ENCODE assay signal across 20 cellular contexts in genomic region chr3:64667138-64667537, GRCh38. TPM values are rescaled to one million over a fixed set of nuclear protein-coding genes. Genes with fewer than 3 reads are reported as not detected.
DNase-seq lines count a peak whose midpoint lies in the region; ATAC-seq and TF ChIP-seq lines count a peak whose summit lies in the region.
"Had no signal": no experiment of that assay in that cellular context is flagged by ENCODE, and none has a peak within 500 bp of the region (broad histone marks: within the 10 kb centered on the region; RNA-seq: fewer than 3 reads in every experiment).

No MANE protein-coding gene starts in this region.

- H3K27me3 ChIP-seq in adipocyte (replicated peaks; ENCODE audit: control insufficient read depth, insufficient read depth, low read length): no peaks in the 10 kb centered on the region
- no peaks in the 10 kb centered on the region for H3K27me3 ChIP-seq in rectal smooth muscle tissue (ENCODE audit: control insufficient read depth, insufficient read depth, low read length)

- peaks cover 4% of the 10 kb centered on the region for H3K9me3 ChIP-seq in adipocyte (ENCODE audit: control insufficient read depth, low read length)
- H3K9me3 ChIP-seq in mucosa of descending colon: no peaks in the 10 kb centered on the region

- no peaks in the 10 kb centered on the region for H3K36me3 ChIP-seq in adipocyte (ENCODE audit: control insufficient read depth, insufficient read depth, low read length, severe bottlenecking)
- H3K36me3 ChIP-seq in rectal smooth muscle tissue (ENCODE audit: control insufficient read depth, insufficient read depth, low read length): no peaks in the 10 kb centered on the region
- H3K36me3 ChIP-seq in mucosa of descending colon (ENCODE audit: low read depth): no peaks in the 10 kb centered on the region

- peak overlapping the region; percentile 71 for H3K27ac ChIP-seq in rectal smooth muscle tissue (ENCODE audit: low read depth, low read length)

- DNase-seq in Calu3 (peak; percentile 22), adipocyte (ENCODE audit: low read depth) (peak; percentile 24), fibroblast of pulmonary artery (ENCODE audit: low read depth) (peak; percentile 49), mucosa of descending colon (no peak), NCI-H2081 (lab: John Stamatoyannopoulos, UW) (no peak)
- DNase-seq in activated CD8-positive, alpha-beta memory T cell treated with anti-CD3 and anti-CD28 coated beads for 24 hours: no peak
- no peak for DNase-seq in natural killer cell treated with Interleukin-12 subunit alpha and Interleukin-12 subunit beta and Interleukin-15 and Interleukin-18, amount 100 ng/mL, for 72 hours (ENCODE audit: low spot score)
- DNase-seq: activated CD4-positive, alpha-beta T cell treated with anti-CD3 and anti-CD28 coated beads, Interleukin-2, amount 50 U/mL, for 4 hours; activated T-cell treated with anti-CD3 and anti-CD28 coated beads, Interleukin-2, amount 50 U/mL, for 1 hour; CD4-positive, alpha-beta memory T cell; central memory CD4-positive, alpha-beta T cell; effector memory CD4-positive, alpha-beta T cell; foreskin melanocyte; Karpas-422; natural killer cell; NCI-H1417 treated with DMSO at 0.1 percent for 48 hours; stimulated activated naive CD8-positive, alpha-beta T cell treated with anti-CD3 and anti-CD28 coated beads, Interleukin-15, amount 100 ng/mL, for 72 hours; SW 1271 had no signal

- intact Hi-C loops in Calu3 (cut with micrococcal nuclease; ENCODE audit: unreplicated experiment): loop anchor here (2.0 to 10.0 kb wide), 4 partner anchors 20 to 770 kb away; partner anchors contain the start of gene ADAMTS9
- intact Hi-C loops in mucosa of descending colon (cut with DNase I, micrococcal nuclease): no loop called here

- peaks cover 64% of the 10 kb centered on the region for H3K4me1 Mint-ChIP-seq in Calu3 (ENCODE audit: low read depth, unreplicated experiment)
- H3K4me1 Mint-ChIP-seq in natural killer cell treated with Interleukin-12 subunit alpha and Interleukin-12 subunit beta and Interleukin-15 and Interleukin-18, amount 100 ng/mL, for 72 hours (ENCODE audit: low read depth in 2 of 2): no peaks in the 10 kb centered on the region
- H3K4me1 Mint-ChIP-seq: CD4-positive, alpha-beta memory T cell; natural killer cell; stimulated activated naive CD8-positive, alpha-beta T cell treated with anti-CD3 and anti-CD28 coated beads, Interleukin-15, amount 100 ng/mL, for 72 hours had no signal

- peak overlapping the region; percentile 92 for H3K27ac Mint-ChIP-seq in Calu3 (ENCODE audit: unreplicated experiment)
- H3K27ac Mint-ChIP-seq in natural killer cell treated with Interleukin-12 subunit alpha and Interleukin-12 subunit beta and Interleukin-15 and Interleukin-18, amount 100 ng/mL, for 72 hours: no peak overlapping the region
- H3K27ac Mint-ChIP-seq: activated naive CD8-positive, alpha-beta T cell; CD4-positive, alpha-beta memory T cell; natural killer cell; stimulated activated naive CD8-positive, alpha-beta T cell treated with anti-CD3 and anti-CD28 coated beads, Interleukin-15, amount 100 ng/mL, for 72 hours had no signal

- H3K9me3 Mint-ChIP-seq in Calu3 (ENCODE audit: low read depth, unreplicated experiment): no peaks in the 10 kb centered on the region
- peaks cover 10% of the 10 kb centered on the region for H3K9me3 Mint-ChIP-seq in natural killer cell treated with Interleukin-12 subunit alpha and Interleukin-12 subunit beta and Interleukin-15 and Interleukin-18, amount 100 ng/mL, for 72 hours

- ATAC-seq in mucosa of descending colon: no peak
- ATAC-seq in natural killer cell treated with Interleukin-12 subunit alpha and Interleukin-12 subunit beta and Interleukin-15 and Interleukin-18, amount 100 ng/mL, for 72 hours: no peak
- ATAC-seq: stimulated activated naive CD8-positive, alpha-beta T cell treated with anti-CD3 and anti-CD28 coated beads, Interleukin-15, amount 100 ng/mL, for 72 hours had no signal

- H3K4me3 ChIP-seq in adipocyte (ENCODE audit: low read length) (no peak overlapping the region), fibroblast of pulmonary artery (replicated peaks; ENCODE audit: low read depth, low read length) (no peak overlapping the region), rectal smooth muscle tissue (ENCODE audit: low read length) (no peak overlapping the region), mucosa of descending colon (no peak overlapping the region)

- H3K36me3 Mint-ChIP-seq in Calu3 (ENCODE audit: insufficient read depth, unreplicated experiment): peaks cover 4% of the 10 kb centered on the region
- H3K36me3 Mint-ChIP-seq in natural killer cell treated with Interleukin-12 subunit alpha and Interleukin-12 subunit beta and Interleukin-15 and Interleukin-18, amount 100 ng/mL, for 72 hours: no peaks in the 10 kb centered on the region
- H3K36me3 Mint-ChIP-seq: activated naive CD8-positive, alpha-beta T cell; CD4-positive, alpha-beta memory T cell had no signal

- no peak overlapping the region for H3K9ac ChIP-seq in adipocyte (ENCODE audit: low read length)
- H3K9ac ChIP-seq in rectal smooth muscle tissue (ENCODE audit: low read length): no peak overlapping the region

- no TSS peak for BruUV-seq in Calu3 (replicated peaks; lab: Mats Ljungman, UMichigan)

- TF ChIP-seq CTCF in Calu3 (IDR thresholded peaks at IDR 0.05; ENCODE audit: unreplicated experiment) (no peak), fibroblast of pulmonary artery (IDR thresholded peaks at IDR 0.05; ENCODE audit: low read length, missing control alignments) (no peak), mucosa of descending colon (IDR thresholded peaks at IDR 0.05) (no peak)

- H3K27me3 Mint-ChIP-seq in Calu3 (ENCODE audit: unreplicated experiment): no peaks in the 10 kb centered on the region
- H3K27me3 Mint-ChIP-seq in natural killer cell treated with Interleukin-12 subunit alpha and Interleukin-12 subunit beta and Interleukin-15 and Interleukin-18, amount 100 ng/mL, for 72 hours: no peaks in the 10 kb centered on the region
- H3K27me3 Mint-ChIP-seq: activated naive CD8-positive, alpha-beta T cell; CD4-positive, alpha-beta memory T cell; stimulated activated naive CD8-positive, alpha-beta T cell treated with anti-CD3 and anti-CD28 coated beads, Interleukin-15, amount 100 ng/mL, for 72 hours had no signal

- H3K4me3 Mint-ChIP-seq in Calu3 (ENCODE audit: low read depth, unreplicated experiment): no peak overlapping the region
- no peak overlapping the region for H3K4me3 Mint-ChIP-seq in natural killer cell treated with Interleukin-12 subunit alpha and Interleukin-12 subunit beta and Interleukin-15 and Interleukin-18, amount 100 ng/mL, for 72 hours
- H3K4me3 Mint-ChIP-seq: activated naive CD8-positive, alpha-beta T cell; CD4-positive, alpha-beta memory T cell; natural killer cell; stimulated activated naive CD8-positive, alpha-beta T cell treated with anti-CD3 and anti-CD28 coated beads, Interleukin-15, amount 100 ng/mL, for 72 hours had no signal

- H3K4me1 ChIP-seq in adipocyte (ENCODE audit: control insufficient read depth, insufficient read depth, low read length): no peaks in the 10 kb centered on the region
- H3K4me1 ChIP-seq in rectal smooth muscle tissue (ENCODE audit: control insufficient read depth, insufficient read depth, low read length): peaks cover 14% of the 10 kb centered on the region
- H3K4me1 ChIP-seq in mucosa of descending colon (ENCODE audit: low read depth): no peaks in the 10 kb centered on the region

- CTCF ChIA-PET in Calu3 (lab: Charles Lee): no interaction called here

RNA-seq across cellular contexts. Expression of gene ADAMTS9, which starts 20.7 kb away (rescaled TPM):
- total RNA-seq in Calu3 (2022): 54.6 and 63.3 TPM in 2 replicates
- 10 to 100 TPM in 2 of 3 donors, 1 to 10 TPM in 1; 7.4 to 20.5 (median 20.1) TPM for total RNA-seq in mucosa of descending colon
- not detected for total RNA-seq in natural killer cell treated with Interleukin-12 subunit alpha and Interleukin-12 subunit beta and Interleukin-15 and Interleukin-18, amount 100 ng/mL, for 72 hours
- total RNA-seq: CD4-positive, alpha-beta memory T cell; natural killer cell had no signal

Comparison
In these comparisons a context has a peak if more than half of its experiments do, and no peak if none do; other contexts are left out.
1. DNase-seq: peak in Calu3 (single experiment), adipocyte (single experiment) and fibroblast of pulmonary artery (single experiment); none in mucosa of descending colon (0 of 3), NCI-H2081 (0 of 2), activated CD8-positive, alpha-beta memory T cell treated with anti-CD3 and anti-CD28 coated beads for 24 hours (single experiment) and natural killer cell treated with Interleukin-12 subunit alpha and Interleukin-12 subunit beta and Interleukin-15 and Interleukin-18, amount 100 ng/mL, for 72 hours (single experiment).
2. RNA of gene ADAMTS9, which starts 20.7 kb away (total RNA-seq): 54.6 to 63.3 TPM in Calu3 and 7.4 to 20.5 TPM in mucosa of descending colon; not detected in natural killer cell treated with Interleukin-12 subunit alpha and Interleukin-12 subunit beta and Interleukin-15 and Interleukin-18, amount 100 ng/mL, for 72 hours; every median in the first group is over 4 times any median in the second.